Comparison of ENCODE assay signal across 17 cellular contexts in the genomic region with DNA sequence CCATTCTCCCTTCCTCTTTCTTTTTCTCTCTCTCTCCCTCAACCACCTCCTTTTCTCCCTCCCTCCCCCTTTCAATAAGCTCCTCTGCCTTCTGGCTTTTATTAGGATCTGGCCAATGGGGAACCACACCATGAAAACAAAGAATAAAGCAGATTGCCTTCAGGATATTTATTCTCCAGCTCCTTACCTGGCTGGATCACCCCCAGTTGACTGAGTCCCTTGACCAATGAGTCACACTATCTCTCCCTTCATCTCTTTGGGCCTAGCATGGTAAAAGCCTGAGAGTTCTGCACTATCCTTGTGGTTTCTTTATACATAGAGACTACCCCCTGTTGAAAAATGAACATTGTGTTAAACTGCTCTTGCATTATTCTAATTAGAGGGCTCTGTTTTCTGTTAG.
DNase-seq lines count a peak whose midpoint lies in the region; ATAC-seq and TF ChIP-seq lines count a peak whose summit lies in the region.
"Had no signal": no experiment of that assay in that cellular context is flagged by ENCODE, and none has a peak within 500 bp of the region (broad histone marks: within the 10 kb centered on the region; RNA-seq: fewer than 3 reads in every experiment).

No MANE protein-coding gene starts in this region.

- DNase-seq in MCF 10A (ENCODE audit: unreplicated experiment) = peak; percentile 1
- no peak for DNase-seq in mammary epithelial cell
- DNase-seq in SK-N-DZ (ENCODE audit: low spot score) = peak; percentile 47
- no peak for DNase-seq in neural progenitor cell (ENCODE audit: low spot score)
- no peak for DNase-seq in SIG-M5 treated with dmso at 0.1 percent for 504 hours (lab: John Stamatoyannopoulos, UW; ENCODE audit: unreplicated experiment)
- DNase-seq in left ventricle myocardium inferior = no peak
- DNase-seq: Calu3; CD8-positive, alpha-beta T cell; DMS79 treated with DMSO at 0.1 percent for 48 hours; GF-D8; GOT3; H7 had no signal

- H3K9me3 Mint-ChIP-seq in MCF 10A (ENCODE audit: unreplicated experiment) (no peaks in the 10 kb centered on the region), neural progenitor cell (no peaks in the 10 kb centered on the region)

- CTCF ChIA-PET in MCF 10A (lab: Yijun Ruan, JAX) = interaction anchor here (0.6 to 0.7 kb wide), 2 partner anchors 10 to 1616 kb away, joined by 3 read pairs; no protein-coding TSS in a partner anchor
- CTCF ChIA-PET in mammary epithelial cell (lab: Charles Lee; ENCODE audit: low non-redundant PET) = no interaction called here

- H3K79me2 ChIP-seq in mammary epithelial cell (ENCODE audit: insufficient read depth, low read length) = no peaks in the 10 kb centered on the region
- no peaks in the 10 kb centered on the region for H3K79me2 ChIP-seq in neural progenitor cell (ENCODE audit: low read depth)

- H3K4me1 Mint-ChIP-seq in MCF 10A (ENCODE audit: insufficient read depth, unreplicated experiment) (no peaks in the 10 kb centered on the region), neural progenitor cell (no peaks in the 10 kb centered on the region)
- H3K4me1 Mint-ChIP-seq: B cell had no signal

- H3K9me3 ChIP-seq in mammary epithelial cell (replicated peaks; ENCODE audit: insufficient read depth, low read length) (no peaks in the 10 kb centered on the region), neural progenitor cell (ENCODE audit: low read depth) (no peaks in the 10 kb centered on the region), left ventricle myocardium inferior (replicated peaks) (no peaks in the 10 kb centered on the region)
- H3K9me3 ChIP-seq: BLaER1 treated with 17β-estradiol and CSF1 and Interleukin-3, amounts not matched to agents 10 nM and 100 nM had no signal

- no peaks in the 10 kb centered on the region for H3K36me3 Mint-ChIP-seq in MCF 10A (ENCODE audit: insufficient read depth, unreplicated experiment)
- no peaks in the 10 kb centered on the region for H3K36me3 Mint-ChIP-seq in neural progenitor cell
- H3K36me3 Mint-ChIP-seq: CD8-positive, alpha-beta T cell had no signal

- dilution Hi-C loops in mammary epithelial cell (cut with HindIII; ENCODE audit: low sequenced_read_pairs) = no loop called here

- no peaks in the 10 kb centered on the region for H3K4me1 ChIP-seq in mammary epithelial cell (ENCODE audit: insufficient read depth, low read length)
- peaks cover 12% of the 10 kb centered on the region for H3K4me1 ChIP-seq in neural progenitor cell
- H3K4me1 ChIP-seq in left ventricle myocardium inferior = no peaks in the 10 kb centered on the region
- H3K4me1 ChIP-seq: BLaER1 treated with 17β-estradiol and CSF1 and Interleukin-3, amounts not matched to agents 10 nM and 100 nM had no signal

- in situ Hi-C loops in mammary epithelial cell (cut with MboI; ENCODE audit: low sequenced_read_pairs in 2 of 2) = no loop called here

- no peaks in the 10 kb centered on the region for H3K27me3 Mint-ChIP-seq in MCF 10A (ENCODE audit: insufficient read depth, unreplicated experiment)
- peaks cover 2% of the 10 kb centered on the region for H3K27me3 Mint-ChIP-seq in neural progenitor cell (ENCODE audit: insufficient read depth, low read depth)
- H3K27me3 Mint-ChIP-seq: B cell had no signal

- H3K9ac ChIP-seq in mammary epithelial cell (ENCODE audit: insufficient read depth, low read length) (no peak overlapping the region), neural progenitor cell (no peak overlapping the region)
- H3K9ac ChIP-seq: BLaER1 treated with 17β-estradiol and CSF1 and Interleukin-3, amounts not matched to agents 10 nM and 100 nM had no signal

- H3K36me3 ChIP-seq in mammary epithelial cell (ENCODE audit: insufficient read depth, low read length) = no peaks in the 10 kb centered on the region
- no peaks in the 10 kb centered on the region for H3K36me3 ChIP-seq in neural progenitor cell
- no peaks in the 10 kb centered on the region for H3K36me3 ChIP-seq in left ventricle myocardium inferior
- H3K36me3 ChIP-seq: BLaER1 treated with 17β-estradiol and CSF1 and Interleukin-3, amounts not matched to agents 10 nM and 100 nM had no signal

- no peaks in the 10 kb centered on the region for H3F3A ChIP-seq in neural progenitor cell (ENCODE audit: low read depth)

- no peak overlapping the region for H3K4me3 Mint-ChIP-seq in MCF 10A (ENCODE audit: unreplicated experiment)
- H3K4me3 Mint-ChIP-seq in neural progenitor cell = no peak overlapping the region
- H3K4me3 Mint-ChIP-seq: B cell; CD8-positive, alpha-beta T cell had no signal

- no peak for ATAC-seq in HG02588 (IDR thresholded peaks at IDR 0.05; ENCODE audit: unreplicated experiment)
- ATAC-seq: CD8-positive, alpha-beta T cell; HCT116; HepG2 had no signal

- H4K20me1 ChIP-seq in mammary epithelial cell (ENCODE audit: insufficient read depth, low read length) (no peaks in the 10 kb centered on the region), neural progenitor cell (ENCODE audit: low read depth) (no peaks in the 10 kb centered on the region)
- H4K20me1 ChIP-seq: BLaER1 treated with 17β-estradiol and CSF1 and Interleukin-3, amounts not matched to agents 10 nM and 100 nM had no signal

- H3K27ac Mint-ChIP-seq in MCF 10A (ENCODE audit: low read depth, unreplicated experiment) (no peak overlapping the region), neural progenitor cell (no peak overlapping the region)
- H3K27ac Mint-ChIP-seq: B cell; CD8-positive, alpha-beta T cell had no signal

- H3K27ac ChIP-seq in mammary epithelial cell (ENCODE audit: insufficient read depth, low read depth, low read length) = no peak overlapping the region
- H3K27ac ChIP-seq in neural progenitor cell = no peak overlapping the region
- no peak overlapping the region for H3K27ac ChIP-seq in left ventricle myocardium inferior (replicated peaks)
- H3K27ac ChIP-seq: BLaER1 treated with 17β-estradiol and CSF1 and Interleukin-3, amounts not matched to agents 10 nM and 100 nM had no signal

- H3K27me3 ChIP-seq in mammary epithelial cell (ENCODE audit: insufficient read depth, low read length) (no peaks in the 10 kb centered on the region), neural progenitor cell (no peaks in the 10 kb centered on the region), left ventricle myocardium inferior (ENCODE audit: low read depth) (no peaks in the 10 kb centered on the region)
- H3K27me3 ChIP-seq: BLaER1 treated with 17β-estradiol and CSF1 and Interleukin-3, amounts not matched to agents 10 nM and 100 nM had no signal

- H2AFZ ChIP-seq in mammary epithelial cell (ENCODE audit: low read depth, low read length) (no peak overlapping the region), neural progenitor cell (replicated peaks) (peak overlapping the region; percentile 58)

- POLR2A ChIA-PET in MCF 10A (lab: Yijun Ruan, JAX) = no interaction called here

- intact Hi-C loops in MCF 10A (cut with micrococcal nuclease) (no loop called here), mammary epithelial cell (cut with micrococcal nuclease) (no loop called here), left ventricle myocardium inferior (cut with micrococcal nuclease) (no loop called here)

- no peak overlapping the region for H3K4me3 ChIP-seq in mammary epithelial cell (replicated peaks in 1 of 3; ENCODE audit: insufficient read depth in 1 of 3, low read depth in 2 of 3, low read length in 3 of 3)
- no peak overlapping the region for H3K4me3 ChIP-seq in neural progenitor cell
- H3K4me3 ChIP-seq in left ventricle myocardium inferior = no peak overlapping the region
- H3K4me3 ChIP-seq: BLaER1 treated with 17β-estradiol and CSF1 and Interleukin-3, amounts not matched to agents 10 nM and 100 nM had no signal

- BruUV-seq in MCF 10A (replicated peaks; lab: Mats Ljungman, UMichigan) (no TSS peak), mammary epithelial cell (replicated peaks; lab: Mats Ljungman, UMichigan) (no TSS peak)

- TF ChIP-seq CTCF in MCF 10A (IDR thresholded peaks at IDR 0.05; ENCODE audit: unreplicated experiment) (no peak), mammary epithelial cell (conservative IDR thresholded peaks at IDR 0.05 in 1 of 2, IDR thresholded peaks at IDR 0.05 in 1 of 2; ENCODE audit: extremely low read depth in 1 of 2, insufficient read depth in 1 of 2, low read depth in 1 of 2, low read length in 2 of 2) (no peak), neural progenitor cell (IDR thresholded peaks at IDR 0.05) (no peak), left ventricle myocardium inferior (IDR thresholded peaks at IDR 0.05; ENCODE audit: borderline replicate concordance) (no peak)

- H3K4me2 ChIP-seq in mammary epithelial cell (ENCODE audit: insufficient read depth, low read depth, low read length) (no peak overlapping the region), neural progenitor cell (peak overlapping the region; percentile 52)
- H3K4me2 ChIP-seq: BLaER1 treated with 17β-estradiol and CSF1 and Interleukin-3, amounts not matched to agents 10 nM and 100 nM had no signal

Comparison
In these comparisons a context has a peak if more than half of its experiments do, and no peak if none do; other contexts are left out.
1. DNase-seq: peak in MCF 10A (single experiment) and SK-N-DZ (single experiment); none in mammary epithelial cell (single experiment), neural progenitor cell (single experiment), SIG-M5 treated with dmso at 0.1 percent for 504 hours (single experiment) and left ventricle myocardium inferior (single experiment).